In the genomic region with DNA sequence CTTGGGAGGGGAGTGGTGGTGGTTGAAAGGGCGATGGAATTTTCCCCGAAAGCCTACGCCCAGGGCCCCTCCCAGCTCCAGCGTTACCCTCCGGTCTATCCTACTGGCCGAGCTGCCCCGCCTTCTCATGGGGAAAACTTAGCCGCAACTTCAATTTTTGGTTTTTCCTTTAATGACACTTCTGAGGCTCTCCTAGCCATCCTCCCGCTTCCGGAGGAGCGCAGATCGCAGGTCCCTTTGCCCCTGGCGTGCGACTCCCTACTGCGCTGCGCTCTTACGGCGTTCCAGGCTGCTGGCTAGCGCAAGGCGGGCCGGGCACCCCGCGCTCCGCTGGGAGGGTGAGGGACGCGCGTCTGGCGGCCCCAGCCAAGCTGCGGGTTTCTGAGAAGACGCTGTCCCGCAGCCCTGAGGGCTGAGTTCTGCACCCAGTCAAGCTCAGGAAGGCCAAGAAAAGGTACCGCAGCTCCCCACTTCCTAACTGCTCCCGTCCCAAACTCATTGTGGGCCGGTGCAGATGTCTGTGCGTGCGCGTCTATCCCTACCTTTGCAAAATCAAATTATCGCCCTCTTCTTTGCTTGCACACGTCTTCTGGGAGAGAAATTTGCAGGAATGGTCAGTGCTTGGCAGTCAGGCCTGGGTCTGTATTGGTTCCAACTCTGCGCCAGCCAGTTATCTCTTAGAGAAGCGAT, we compare ENCODE assay signal across 8 cellular contexts. TPM values are rescaled to one million over a fixed set of nuclear protein-coding genes. Genes with fewer than 3 reads are reported as not detected.
DNase-seq lines count a peak whose midpoint lies in the region; ATAC-seq and TF ChIP-seq lines count a peak whose summit lies in the region.

No MANE protein-coding gene starts in this region.

- H3K36me3 ChIP-seq in lung (ENCODE audit: control insufficient read depth in 2 of 2, insufficient read depth in 2 of 2, low read length in 2 of 2) (no peaks in the 10 kb centered on the region), stomach (no peaks in the 10 kb centered on the region)

- ATAC-seq in GM19395 (IDR thresholded peaks at IDR 0.05; ENCODE audit: unreplicated experiment) (peak; percentile 53), HG03342 (IDR thresholded peaks at IDR 0.05; ENCODE audit: unreplicated experiment) (peak; percentile 52), lung (ENCODE audit: insufficient read depth, low FRiP score) (peak; percentile 82)

- no peak for TF ChIP-seq EP300 in stomach (IDR thresholded peaks at IDR 0.05)

- TF ChIP-seq CTCF in dorsolateral prefrontal cortex (IDR thresholded peaks at IDR 0.05 in 54 of 56, conservative IDR thresholded peaks at IDR 0.05 in 2 of 56; ENCODE audit: low read depth in 1 of 56, partially characterized antibody in 56 of 56) (no peak), lung (IDR thresholded peaks at IDR 0.05; ENCODE audit: control extremely low read depth, extremely low read depth) (no peak), stomach (IDR thresholded peaks at IDR 0.05) (no peak)

- H3K4me3 Mint-ChIP-seq in T-helper 1 cell treated with Interleukin-12 subunit alpha and Interleukin-12 subunit beta and Interleukin-4 antibody, amounts not matched to agents 30 μg/mL and 1 μg/mL, for 36 hours: peak overlapping the region; percentile 95

- H3K4me1 Mint-ChIP-seq in T-helper 1 cell treated with Interleukin-12 subunit alpha and Interleukin-12 subunit beta and Interleukin-4 antibody, amounts not matched to agents 30 μg/mL and 1 μg/mL, for 36 hours (ENCODE audit: low read depth): peaks cover 11% of the 10 kb centered on the region

- H3K9me3 Mint-ChIP-seq in T-helper 1 cell treated with Interleukin-12 subunit alpha and Interleukin-12 subunit beta and Interleukin-4 antibody, amounts not matched to agents 30 μg/mL and 1 μg/mL, for 36 hours: no peaks in the 10 kb centered on the region

- peak overlapping the region; percentile 50 to 90 (median 75) for H3K4me3 ChIP-seq in dorsolateral prefrontal cortex
- peak overlapping the region; percentile 82 for H3K4me3 ChIP-seq in lung
- H3K4me3 ChIP-seq in stomach: peak overlapping the region; percentile 70 to 92 (median 84)

- H3K27ac Mint-ChIP-seq in T-helper 1 cell treated with Interleukin-12 subunit alpha and Interleukin-12 subunit beta and Interleukin-4 antibody, amounts not matched to agents 30 μg/mL and 1 μg/mL, for 36 hours: peak overlapping the region; percentile 86

- no peaks in the 10 kb centered on the region for H3K9me3 ChIP-seq in lung (ENCODE audit: control insufficient read depth in 2 of 2, insufficient read depth in 1 of 2, low read length in 1 of 2)
- H3K9me3 ChIP-seq in stomach: no peaks in the 10 kb centered on the region

- H3K4me1 ChIP-seq in lung (ENCODE audit: control insufficient read depth in 2 of 2, insufficient read depth in 2 of 2, low read length in 2 of 2) (no peaks in the 10 kb centered on the region), stomach (peaks cover 3 to 36% (median 24%) of the 10 kb centered on the region in 4 donors)

- WGBS in lung, 2 donors: 3 to 4% methylated on average over 41 of the region's 41 CpGs
- WGBS in stomach, 5 donors: 1 to 4% (median 3%) methylated on average over 33 to 41 of the region's 41 CpGs

- peaks cover 23% of the 10 kb centered on the region for H3K27me3 Mint-ChIP-seq in T-helper 1 cell treated with Interleukin-12 subunit alpha and Interleukin-12 subunit beta and Interleukin-4 antibody, amounts not matched to agents 30 μg/mL and 1 μg/mL, for 36 hours (ENCODE audit: low read depth)

- peak overlapping the region in 17 of 59 donors; percentile 2 to 81 (median 45) for H3K27ac ChIP-seq in dorsolateral prefrontal cortex
- H3K27ac ChIP-seq in lung (ENCODE audit: low read depth in 1 of 2, low read length in 1 of 2): peak overlapping the region; percentile 71 to 89
- peak overlapping the region; percentile 81 to 94 (median 91) for H3K27ac ChIP-seq in stomach

- H3K36me3 Mint-ChIP-seq in T-helper 1 cell treated with Interleukin-12 subunit alpha and Interleukin-12 subunit beta and Interleukin-4 antibody, amounts not matched to agents 30 μg/mL and 1 μg/mL, for 36 hours (ENCODE audit: low read depth): no peaks in the 10 kb centered on the region

- TF ChIP-seq POLR2A in stomach (IDR thresholded peaks at IDR 0.05): no peak

- peak; percentile 15 for DNase-seq in DMS53 treated with DMSO at 0.1 percent for 48 hours (lab: John Stamatoyannopoulos, UW; ENCODE audit: unreplicated experiment)
- DNase-seq in dorsolateral prefrontal cortex: peak in 2 of 10 donors; percentile 39 to 55
- no peak for DNase-seq in lung (ENCODE audit: low spot score)
- peak; percentile 58 for DNase-seq in stomach
- DNase-seq in midbrain (lab: John Stamatoyannopoulos, UW): no peak

- H3K27me3 ChIP-seq in dorsolateral prefrontal cortex (peaks cover 0 to 39% (median 5%) of the 10 kb centered on the region in 45 donors), lung (ENCODE audit: control insufficient read depth, insufficient read depth) (no peaks in the 10 kb centered on the region), stomach (no peaks in the 10 kb centered on the region)

- intact Hi-C loops in dorsolateral prefrontal cortex (cut with DNase I): loop anchor here in 1 of 2 donors (10.0 kb wide), 1 partner anchor 292 kb away; no protein-coding TSS in a partner anchor
- intact Hi-C loops in stomach (cut with DNase I; ENCODE audit: low total_unique reads): no loop called here

RNA-seq across cellular contexts. Expression of a gene that starts 0.5 kb away (rescaled TPM):
- total RNA-seq in dorsolateral prefrontal cortex (1 to 10 TPM in 61 of 120 experiments, under 1 TPM in 59; 0.07 to 5.2 (median 1.0) TPM), lung (10 to 100 TPM in 1 of 2 donors, 1 to 10 TPM in 1; 5.6 to 10.6 TPM), stomach (10 to 100 TPM in 1 of 5 donors, 1 to 10 TPM in 4; 1.2 to 15.6 (median 1.7) TPM)
- polyA plus RNA-seq in lung (10 to 100 TPM in 1 of 2 donors, 1 to 10 TPM in 1; 4.7 to 12.5 TPM), stomach (1 to 10 TPM; 2.4 to 9.8 (median 4.4) TPM)

Comparison
In these comparisons a context has a peak if more than half of its experiments do, and no peak if none do; other contexts are left out.
1. DNase-seq: peak in DMS53 treated with DMSO at 0.1 percent for 48 hours (single experiment) and stomach (single experiment); none in lung (single experiment) and midbrain (single experiment).
2. Peak in every context shown above with its lines, with median percentiles within 50 percentile points of each other: ATAC-seq and H3K4me3 ChIP-seq.